In the genomic region with DNA sequence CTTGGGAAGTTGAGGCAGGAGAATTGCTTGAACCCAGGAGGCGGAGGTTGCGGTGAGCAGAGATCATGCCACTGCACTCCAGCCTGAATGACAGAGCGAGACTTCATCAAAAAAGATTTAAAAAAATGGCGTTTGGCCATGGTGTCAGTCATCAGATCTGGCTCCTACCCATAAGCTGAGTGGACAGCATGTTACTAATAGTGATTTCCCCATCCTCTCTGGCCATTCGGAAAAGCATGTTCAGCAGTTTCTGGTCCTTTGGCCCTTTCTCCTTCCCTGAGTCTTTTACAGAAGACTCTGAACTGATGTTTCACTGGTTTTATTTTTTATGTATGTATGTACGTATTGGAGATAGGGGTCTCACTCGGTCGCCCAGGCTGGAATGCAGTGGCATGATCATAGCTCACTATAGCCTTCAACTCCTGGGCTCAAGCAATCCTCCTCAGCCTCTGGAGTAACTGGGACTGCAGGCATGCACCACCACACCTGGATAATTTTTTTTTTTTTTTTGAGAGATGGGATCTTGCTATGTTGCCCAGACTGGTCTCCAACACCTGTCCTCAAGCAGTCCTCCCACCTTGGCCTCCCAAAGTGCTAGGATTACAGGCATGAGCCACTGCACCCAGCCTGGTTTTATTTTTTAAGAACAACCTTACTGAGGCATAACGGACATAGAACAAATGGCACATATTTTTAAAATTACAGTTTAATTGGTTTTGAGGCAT, we compare ENCODE assay signal across 15 cellular contexts.
DNase-seq lines count a peak whose midpoint lies in the region; ATAC-seq, FAIRE-seq and TF ChIP-seq lines count a peak whose summit lies in the region.
"Had no signal": no experiment of that assay in that cellular context is flagged by ENCODE, and none has a peak within 500 bp of the region (broad histone marks: within the 10 kb centered on the region; RNA-seq: fewer than 3 reads in every experiment).

No MANE protein-coding gene starts in this region.

- no peaks in the 10 kb centered on the region for H3K23me2 ChIP-seq in H1 (ENCODE audit: low read depth, low read length)

- no peak overlapping the region for H2BK20ac ChIP-seq in H1 (ENCODE audit: low read length)

- H3K9ac ChIP-seq in H1 (replicated peaks in 1 of 4; ENCODE audit: extremely low read depth in 1 of 4, low read depth in 3 of 4, low read length in 3 of 4) (no peak overlapping the region), HepG2 (ENCODE audit: insufficient read depth, low read depth, low read length) (no peak overlapping the region)

- H3K27me3 ChIP-seq in right atrium auricular region: no peaks in the 10 kb centered on the region
- H3K27me3 ChIP-seq in H1 (replicated peaks in 1 of 4; ENCODE audit: control insufficient read depth in 3 of 4, extremely low read depth in 1 of 4, insufficient read depth in 3 of 4, low read length in 3 of 4): no peaks in the 10 kb centered on the region
- peaks cover 0 to 6% of the 10 kb centered on the region in 2 experiments; a peak in 1 of 5 replicates for H3K27me3 ChIP-seq in HepG2 (ENCODE audit: control insufficient read depth in 1 of 2, insufficient read depth in 2 of 2, low read length in 2 of 2)
- no peaks in the 10 kb centered on the region for H3K27me3 ChIP-seq in uterus

- no peak overlapping the region for H3K4ac ChIP-seq in H1 (replicated peaks; ENCODE audit: insufficient read length, low read depth, low read length)

- 92% methylated on average over 9 of the region's 9 CpGs; no CpG with 5 or more reads in 1 of the 2 experiments for WGBS in H1 (ENCODE audit: extremely low coverage in 1 of 2, insufficient coverage in 1 of 2, insufficient read length in 1 of 2, insufficient replicate concordance in 2 of 2, low coverage in 1 of 2, low lambda C conversion rate in 2 of 2, missing lambda C conversion rate in 1 of 2), 2 experiments
- WGBS in HepG2 (ENCODE audit: low lambda C conversion rate): 66% methylated on average over 9 of the region's 9 CpGs

- no peak overlapping the region for H3K4me3 ChIP-seq in right atrium auricular region
- H3K4me3 ChIP-seq in H1 (ENCODE audit: extremely low read depth in 1 of 4, insufficient read depth in 2 of 4, low read depth in 3 of 4, low read length in 4 of 4): no peak overlapping the region
- no peak overlapping the region for H3K4me3 ChIP-seq in HepG2 (replicated peaks in 1 of 3; ENCODE audit: insufficient read depth in 1 of 3, low read depth in 2 of 3, low read length in 3 of 3)
- no peak overlapping the region for H3K4me3 ChIP-seq in uterus
- H3K4me3 ChIP-seq: GM12878 had no signal

- in situ Hi-C loops in HepG2 (cut with HindIII; ENCODE audit: extremely low pct_ligation_motif_present, low pct_unique_long_range_greater_than_20kb): no loop called here

- no peaks in the 10 kb centered on the region for H3K79me1 ChIP-seq in H1 (ENCODE audit: low read depth, low read length)

- H4K91ac ChIP-seq in H1 (replicated peaks; ENCODE audit: insufficient read length, low read length): no peak overlapping the region

- no peak overlapping the region for H4K5ac ChIP-seq in H1 (ENCODE audit: insufficient read length, low read depth, low read length)

- H3K18ac ChIP-seq in H1 (ENCODE audit: extremely low read depth, low read length): no peak overlapping the region

- TF ChIP-seq EP300 in H1 (IDR thresholded peaks at IDR 0.05; ENCODE audit: borderline replicate concordance in 1 of 2, low read depth in 2 of 2, low read length in 2 of 2) (no peak), HepG2 (IDR thresholded peaks at IDR 0.05; ENCODE audit: low read depth in 2 of 2, low read length in 2 of 2) (no peak), HepG2 (CRISPR knock-in tag; IDR thresholded peaks at IDR 0.05; ENCODE audit: borderline replicate concordance) (no peak)

- no TSS peak for BruUV-seq in HepG2 (replicated peaks; lab: Mats Ljungman, UMichigan)

- FAIRE-seq in H1 (lab: Jason Lieb, UNC) (no peak), HepG2 (lab: Jason Lieb, UNC) (no peak)
- FAIRE-seq: GM12878, GM18507 had no signal

- no peak overlapping the region for H3K14ac ChIP-seq in H1 (ENCODE audit: insufficient read length)

- H3K4me2 ChIP-seq in H1 (ENCODE audit: insufficient read depth in 1 of 2, low read depth in 2 of 2, low read length in 2 of 2) (no peak overlapping the region), HepG2 (ENCODE audit: low read depth, low read length) (no peak overlapping the region)

- no peak overlapping the region for H2BK5ac ChIP-seq in H1 (ENCODE audit: low read depth, low read length)

- no peaks in the 10 kb centered on the region for H4K20me1 ChIP-seq in H1 (replicated peaks in 1 of 2; ENCODE audit: control insufficient read depth in 1 of 2, insufficient read depth in 2 of 2, low read length in 2 of 2)
- no peaks in the 10 kb centered on the region for H4K20me1 ChIP-seq in HepG2 (ENCODE audit: insufficient read depth, low read length)

- TF ChIP-seq CTCF in right atrium auricular region (IDR thresholded peaks at IDR 0.05): no peak
- no peak for TF ChIP-seq CTCF in H1 (IDR thresholded peaks at IDR 0.05; ENCODE audit: control extremely low read depth in 1 of 3, insufficient read depth in 1 of 3, low read depth in 1 of 3, low read length in 3 of 3)
- TF ChIP-seq CTCF in HepG2 (CRISPR knock-in tag; IDR thresholded peaks at IDR 0.05): no peak
- TF ChIP-seq CTCF in uterus (IDR thresholded peaks at IDR 0.05): no peak

- peak overlapping the region; percentile 78 to 94 for H3K27ac ChIP-seq in right atrium auricular region
- H3K27ac ChIP-seq in H1 (ENCODE audit: low read depth, low read length): no peak overlapping the region
- no peak overlapping the region for H3K27ac ChIP-seq in HepG2 (ENCODE audit: extremely low read length, insufficient read depth, low read length)
- peak overlapping the region; percentile 88 to 94 for H3K27ac ChIP-seq in uterus

- H3K79me2 ChIP-seq in H1 (ENCODE audit: control insufficient read depth in 1 of 2, insufficient read depth in 2 of 2, low read length in 2 of 2): no peaks in the 10 kb centered on the region
- no peaks in the 10 kb centered on the region for H3K79me2 ChIP-seq in HepG2 (ENCODE audit: insufficient read depth, low read length)

- TF ChIP-seq POLR2A in H1 (IDR thresholded peaks at IDR 0.05; ENCODE audit: control extremely low read depth in 1 of 2, low read depth in 2 of 2, low read length in 2 of 2): no peak
- no peak for TF ChIP-seq POLR2A in HepG2 (IDR thresholded peaks at IDR 0.05; ENCODE audit: insufficient read depth in 1 of 2, low read depth in 2 of 2, low read length in 2 of 2)
- no peak for TF ChIP-seq POLR2A in uterus (IDR thresholded peaks at IDR 0.05)

- ATAC-seq in left ventricle myocardium superior (no peak), HepG2 (no peak), HG03025 (IDR thresholded peaks at IDR 0.05; ENCODE audit: low FRiP score, unreplicated experiment) (no peak), HG02798 (IDR thresholded peaks at IDR 0.05; ENCODE audit: poor library complexity, unreplicated experiment) (no peak)
- ATAC-seq: GM12878 had no signal

- TF ChIP-seq RAD21 in H1 (IDR thresholded peaks at IDR 0.05 in 1 of 2, conservative IDR thresholded peaks at IDR 0.05 in 1 of 2; ENCODE audit: low read depth in 2 of 2, low read length in 2 of 2) (no peak), HepG2 (CRISPR knock-in tag; IDR thresholded peaks at IDR 0.05) (no peak)

- no peak overlapping the region for H3K56ac ChIP-seq in H1 (replicated peaks; ENCODE audit: insufficient read length, low read depth, low read length)

- H2BK12ac ChIP-seq in H1 (ENCODE audit: low read depth, low read length): no peak overlapping the region

- no peaks in the 10 kb centered on the region for H3K9me3 ChIP-seq in right atrium auricular region
- no peaks in the 10 kb centered on the region for H3K9me3 ChIP-seq in H1 (ENCODE audit: insufficient read depth in 2 of 2, low read depth in 1 of 2, low read length in 1 of 2)
- H3K9me3 ChIP-seq in HepG2 (ENCODE audit: low read length): no peaks in the 10 kb centered on the region
- no peaks in the 10 kb centered on the region for H3K9me3 ChIP-seq in uterus

- DNase-seq in right atrium auricular region (ENCODE audit: low spot score): no peak
- no peak for DNase-seq in left ventricle myocardium superior
- no peak for DNase-seq in H1 (ENCODE audit: low read depth in 1 of 2, low spot score in 2 of 2)
- DNase-seq in HepG2 (ENCODE audit: low spot score): no peak
- DNase-seq in uterus: no peak
- DNase-seq in Ammon's horn (ENCODE audit: low spot score): no peak
- DNase-seq: 8988T; C1 segment of cervical spinal cord; CD4-positive, alpha-beta memory T cell; DMS79; HCEC 1CT had no signal

- no peak overlapping the region for H4K8ac ChIP-seq in H1 (ENCODE audit: extremely low read depth, insufficient read depth, low read length)

- H2BK120ac ChIP-seq in H1 (replicated peaks; ENCODE audit: low read depth, low read length): no peak overlapping the region

- POLR2A ChIA-PET in H1 (lab: Charles Lee; ENCODE audit: partially characterized antibody) (interaction anchor here (0.6 kb wide), 1 partner anchor 141 kb away, joined by 3 read pairs; no protein-coding TSS in a partner anchor), HepG2 (lab: Yijun Ruan, JAX) (no interaction called here)

- H3K4me1 ChIP-seq in right atrium auricular region (peaks cover 0 to 18% of the 10 kb centered on the region in 2 donors), H1 (replicated peaks in 1 of 4; ENCODE audit: control insufficient read depth in 3 of 4, insufficient read depth in 4 of 4, low read length in 3 of 4) (peaks cover 0 to 12% (median 6%) of the 10 kb centered on the region in 4 experiments; a peak in 4 of 7 replicates), HepG2 (ENCODE audit: insufficient read depth, low read length) (peaks cover 10% of the 10 kb centered on the region; the same call in 1 of the 2 replicates), uterus (peaks cover 0 to 4% of the 10 kb centered on the region in 2 donors)

- no peaks in the 10 kb centered on the region for H3K36me3 ChIP-seq in right atrium auricular region
- H3K36me3 ChIP-seq in H1 (ENCODE audit: control insufficient read depth in 2 of 4, insufficient read depth in 4 of 4, low read length in 3 of 4): no peaks in the 10 kb centered on the region
- H3K36me3 ChIP-seq in HepG2 (replicated peaks in 1 of 2; ENCODE audit: control insufficient read depth in 1 of 2, insufficient read depth in 2 of 2, low read length in 2 of 2): no peaks in the 10 kb centered on the region
- H3K36me3 ChIP-seq in uterus: no peaks in the 10 kb centered on the region

- H3K23ac ChIP-seq in H1 (ENCODE audit: insufficient read length): no peak overlapping the region

- intact Hi-C loops in left ventricle myocardium superior (cut with micrococcal nuclease) (loop anchor here (10.0 kb wide), 1 partner anchor 80 kb away; the partner anchor contains the start of gene CNKSR3), HepG2 (cut with micrococcal nuclease; ENCODE audit: unreplicated experiment) (no loop called here), uterus (cut with DNase I; ENCODE audit: low total_unique reads) (no loop called here)

- H2AK5ac ChIP-seq in H1 (ENCODE audit: low read depth, low read length): no peak overlapping the region

- CTCF ChIA-PET in H1 (lab: Charles Lee; ENCODE audit: partially characterized antibody) (interaction anchor here (1.1 to 1.9 kb wide), 4 partner anchors 10 to 97 kb away, joined by 3 to 5 read pairs (median 4); no protein-coding TSS in a partner anchor), HepG2 (lab: Yijun Ruan, JAX; ENCODE audit: low intra/inter-chr PET ratio, low total read pairs) (no interaction called here)

- H2AFZ ChIP-seq in H1 (ENCODE audit: low read length) (no peak overlapping the region), HepG2 (ENCODE audit: low read length) (no peak overlapping the region)

- no peak overlapping the region for H2BK15ac ChIP-seq in H1 (ENCODE audit: low read length)

Comparison
In these comparisons a context has a peak if more than half of its experiments do, and no peak if none do; other contexts are left out.
1. H3K27ac ChIP-seq: peak in right atrium auricular region (2 of 2) and uterus (2 of 2); none in H1 (single experiment) and HepG2 (single experiment).